In the genomic region with DNA sequence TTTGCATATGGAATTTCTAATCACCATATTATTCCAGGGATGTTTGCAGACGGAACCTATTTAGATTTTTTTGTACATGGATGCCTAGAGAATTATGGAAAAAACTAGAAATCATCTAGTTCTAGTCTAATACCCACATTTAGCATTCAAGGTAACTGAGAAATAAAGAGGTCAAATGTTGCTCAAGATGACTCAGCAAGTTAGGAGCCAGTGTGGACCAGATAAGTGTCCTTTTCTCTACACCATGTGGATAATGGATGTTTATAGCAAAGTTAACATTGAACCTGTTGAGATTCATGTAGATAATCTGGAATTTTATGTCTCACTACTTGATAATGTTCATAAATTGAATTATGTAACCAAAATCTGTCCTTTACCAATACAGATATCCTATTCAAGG, we compare ENCODE assay signal across 33 cellular contexts.
"Had no signal": no experiment of that assay in that cellular context is flagged by ENCODE, and none has a peak within 500 bp of the region (broad histone marks: within the 10 kb centered on the region; RNA-seq: fewer than 3 reads in every experiment).

No MANE protein-coding gene starts in this region.

- FAIRE-seq: astrocyte, colon, TTC549 had no signal

- H3K4me3 ChIP-seq: adrenal gland, body of pancreas, breast epithelium had no signal

- DNase-seq: activated CD4-positive, alpha-beta memory T cell treated with anti-CD3 and anti-CD28 coated beads for 36 hours; activated CD4-positive, alpha-beta T cell treated with anti-CD3 and anti-CD28 coated beads for 1 hour; activated CD4-positive, alpha-beta T cell treated with anti-CD3 and anti-CD28 coated beads for 36 hours; activated CD4-positive, alpha-beta T cell treated with anti-CD3 and anti-CD28 coated beads for 48 hours; activated CD4-positive, alpha-beta T cell treated with anti-CD3 and anti-CD28 coated beads, Interleukin-2, amount 10 ng/mL, durations not matched to agents 7 days and 5 days; activated CD4-positive, CD25-positive, alpha-beta regulatory T cell; activated CD8-positive, alpha-beta memory T cell treated with anti-CD3 and anti-CD28 coated beads, Interleukin-2, amount 50 U/mL, for 4 hours; activated CD8-positive, alpha-beta T cell treated with anti-CD3 and anti-CD28 coated beads for 36 hours; activated effector memory CD4-positive, alpha-beta T cell treated with anti-CD3 and anti-CD28 coated beads, Interleukin-2, amount 50 U/mL, for 16 hours; activated gamma-delta T cell treated with Interleukin-2 at 50 U/mL for 16 hours; activated naive CD4-positive, alpha-beta T cell; activated naive CD4-positive, alpha-beta T cell treated with anti-CD3 and anti-CD28 coated beads for 36 hours; activated naive CD4-positive, alpha-beta T cell treated with anti-CD3 and anti-CD28 coated beads, Interleukin-2, amount 50 U/mL, for 16 hours; activated naive CD8-positive, alpha-beta T cell treated with anti-CD3 and anti-CD28 coated beads for 36 hours; activated T-cell treated with anti-CD3 and anti-CD28 coated beads for 4 hours; activated T-cell treated with anti-CD3 and anti-CD28 coated beads, Interleukin-2, amount 50 U/mL, for 1 hour; activated T-cell treated with anti-CD3 and anti-CD28 coated beads, Interleukin-2, amount 50 U/mL, for 4 hours; activated T-cell treated with anti-CD3 and anti-CD28 coated beads, Interleukin-2, amount 50 U/mL, for 72 hours; adrenal gland; amniotic stem cell; aorta; body of pancreas; brain microvascular endothelial cell; central memory CD4-positive, alpha-beta T cell; T-helper 9 cell; WERI-Rb-1 had no signal

- H3K27ac ChIP-seq: adrenal gland, body of pancreas, brain microvascular endothelial cell, breast epithelium, WERI-Rb-1 had no signal

- ATAC-seq: activated CD4-positive, alpha-beta T cell treated with anti-CD3 and anti-CD28 coated beads for 36 hours; activated CD4-positive, CD25-positive, alpha-beta regulatory T cell treated with anti-CD3 and anti-CD28 coated beads, Interleukin-2, amount 50 U/mL, for 24 hours; activated CD8-positive, alpha-beta T cell treated with anti-CD3 and anti-CD28 coated beads for 36 hours; activated naive CD4-positive, alpha-beta T cell treated with anti-CD3 and anti-CD28 coated beads, Interleukin-2, amount 50 U/mL, for 72 hours; activated T-cell treated with anti-CD3 and anti-CD28 coated beads, Interleukin-2, amount 50 U/mL, for 4 hours; activated T-cell treated with anti-CD3 and anti-CD28 coated beads, Interleukin-2, amount 50 U/mL, for 72 hours; body of pancreas; WTC11 had no signal

- H3K27me3 ChIP-seq: adrenal gland, body of pancreas, brain microvascular endothelial cell, breast epithelium had no signal

- H3K9me3 ChIP-seq: adrenal gland, body of pancreas, breast epithelium had no signal

- H3K4me1 ChIP-seq: adrenal gland, body of pancreas, breast epithelium had no signal

- H3K36me3 ChIP-seq: adrenal gland, brain microvascular endothelial cell, breast epithelium, WERI-Rb-1 had no signal
